In genomic region chr1:116375165-116375883, GRCh38 we compare ENCODE assay signal across 8 cellular contexts. TPM values are rescaled to one million over a fixed set of nuclear protein-coding genes. Genes with fewer than 3 reads are reported as not detected.
DNase-seq lines count a peak whose midpoint lies in the region; ATAC-seq and TF ChIP-seq lines count a peak whose summit lies in the region.

No MANE protein-coding gene starts in this region.

- no peak overlapping the region for H3K23ac ChIP-seq in H9 (ENCODE audit: insufficient read length, low read depth, low read length)

- H3K79me2 ChIP-seq in H9 (ENCODE audit: insufficient read depth, low read length): peaks cover 47% of the 10 kb centered on the region; the same call in 1 of the 2 replicates

- H3K9me3 Mint-ChIP-seq in H9: no peaks in the 10 kb centered on the region

- no peak overlapping the region for H2BK20ac ChIP-seq in H9 (ENCODE audit: low read depth, low read length, poor library complexity, severe bottlenecking)

- H3K18ac ChIP-seq in H9 (ENCODE audit: insufficient read length, low read depth, low read length): no peak overlapping the region

- no peak overlapping the region for H2BK5ac ChIP-seq in H9 (ENCODE audit: insufficient read length, low read length)

- H2BK120ac ChIP-seq in H9 (ENCODE audit: low read depth, low read length, poor library complexity, severe bottlenecking): no peak overlapping the region

- H3K23me2 ChIP-seq in H9 (ENCODE audit: insufficient read length, low read depth, low read length, poor library complexity, severe bottlenecking): peaks cover 17% of the 10 kb centered on the region

- H3K36me3 Mint-ChIP-seq in H9 (ENCODE audit: insufficient read depth in 1 of 3, low read depth in 3 of 3) (peaks cover 0 to 4% (median 0%) of the 10 kb centered on the region in 3 experiments; a peak in 1 of 7 replicates), T-helper 17 cell (ENCODE audit: low read depth) (peaks cover 2% of the 10 kb centered on the region)

- H3K4me3 ChIP-seq in fibroblast of villous mesenchyme (ENCODE audit: low read depth, low read length) (peak overlapping the region; percentile 78), skeletal muscle cell (ENCODE audit: low read depth, low read length) (peak overlapping the region; percentile 92)

- no peak overlapping the region for H3K9ac ChIP-seq in H9 (ENCODE audit: extremely low read depth, insufficient read length, low read length)

- H4K5ac ChIP-seq in H9 (ENCODE audit: insufficient read length, low read depth, low read length): no peak overlapping the region

- no peak overlapping the region for H2AFZ ChIP-seq in H9 (ENCODE audit: low read length)

- no peaks in the 10 kb centered on the region for H3K9me3 ChIP-seq in H9 (ENCODE audit: control insufficient read depth, low read depth, low read length)
- H3K9me3 ChIP-seq in T-helper 17 cell (ENCODE audit: control insufficient read depth, low read length, poor library complexity, severe bottlenecking): no peaks in the 10 kb centered on the region

- H4K20me1 ChIP-seq in H9 (ENCODE audit: control insufficient read depth, insufficient read depth, insufficient read length): no peaks in the 10 kb centered on the region

- H2AK5ac ChIP-seq in H9 (ENCODE audit: insufficient read length, low read length): no peak overlapping the region

- no peak overlapping the region for H4K91ac ChIP-seq in H9 (ENCODE audit: insufficient read length, low read depth, low read length)

- WGBS in H9 (ENCODE audit: extremely low coverage, insufficient read length, low lambda C conversion rate): no CpG with 5 or more reads among the region's 8 CpGs

- H3K4me3 Mint-ChIP-seq in H9: peak overlapping the region; percentile 88 to 95
- peak overlapping the region; percentile 96 for H3K4me3 Mint-ChIP-seq in T-helper 17 cell

- H2BK12ac ChIP-seq in H9 (ENCODE audit: insufficient read length, low read depth, low read length): no peak overlapping the region

- H3T11ph ChIP-seq in H9 (ENCODE audit: low read length): no peak overlapping the region

- no peak for TF ChIP-seq CTCF in H9 (conservative IDR thresholded peaks at IDR 0.05)
- TF ChIP-seq CTCF in fibroblast of villous mesenchyme (IDR thresholded peaks at IDR 0.05; ENCODE audit: insufficient read depth, low read depth, low read length): no peak

- H3K27me3 Mint-ChIP-seq in H9 (ENCODE audit: low read depth): peaks cover 11% of the 10 kb centered on the region
- no peaks in the 10 kb centered on the region for H3K27me3 Mint-ChIP-seq in T-helper 17 cell

- DNase-seq in H9: no peak
- no peak for DNase-seq in T-helper 17 cell
- DNase-seq in fibroblast of villous mesenchyme (ENCODE audit: low read depth): peak; percentile 62
- DNase-seq in skeletal muscle cell (ENCODE audit: low read depth): no peak
- no peak for DNase-seq in UCSD-AML1 (lab: John Stamatoyannopoulos, UW; ENCODE audit: unreplicated experiment)
- no peak for DNase-seq in mesenteric fat pad (ENCODE audit: low spot score)
- DNase-seq in NCI-H1105 treated with DMSO at 0.1 percent for 48 hours (lab: John Stamatoyannopoulos, UW): no peak
- DNase-seq in NCI-H2107 (lab: John Stamatoyannopoulos, UW): no peak

- H4K8ac ChIP-seq in H9 (replicated peaks; ENCODE audit: insufficient read length, low read depth, low read length): no peak overlapping the region

- H2BK15ac ChIP-seq in H9 (ENCODE audit: low read depth, low read length): no peak overlapping the region

- no peaks in the 10 kb centered on the region for H3K79me1 ChIP-seq in H9 (ENCODE audit: insufficient read depth, low read depth, low read length, poor library complexity, severe bottlenecking)

- peaks cover 8% of the 10 kb centered on the region for H3K4me1 ChIP-seq in H9 (ENCODE audit: insufficient read depth, low read length)

- H3K4me1 Mint-ChIP-seq in H9 (peaks cover 67 to 73% of the 10 kb centered on the region in 2 experiments), T-helper 17 cell (peaks cover 60% of the 10 kb centered on the region)

- no peak for ATAC-seq in T-helper 17 cell

- H3K27ac ChIP-seq in H9 (ENCODE audit: insufficient read length, low read depth, low read length): no peak overlapping the region

- H3K14ac ChIP-seq in H9 (ENCODE audit: insufficient read depth, low read length): no peak overlapping the region

- no peak overlapping the region for H3K56ac ChIP-seq in H9 (ENCODE audit: insufficient read length, low read depth, low read length)

- H3K4me2 ChIP-seq in H9 (ENCODE audit: insufficient read depth, insufficient read length, low read length): peak overlapping the region; percentile 86

- H3K4ac ChIP-seq in H9 (ENCODE audit: low read depth, low read length): no peak overlapping the region

- H3K27me3 ChIP-seq in H9 (ENCODE audit: insufficient read depth, low read length): no peaks in the 10 kb centered on the region

- H3K27ac Mint-ChIP-seq in H9: peak overlapping the region; percentile 29 to 84 (median 82); a peak in 6 of 7 replicates
- H3K27ac Mint-ChIP-seq in T-helper 17 cell: peak overlapping the region; percentile 97

RNA-seq across cellular contexts. Expression of gene ATP1A1, which starts 2.3 kb away (rescaled TPM):
- total RNA-seq in H9 (2021): 232 and 239 TPM in 2 replicates
- 100 to 1,000 TPM; 259 to 313 TPM for total RNA-seq in T-helper 17 cell
- 87.0 and 107 TPM in 2 replicates for total RNA-seq in fibroblast of villous mesenchyme
- total RNA-seq in mesenteric fat pad: 192 TPM
